In the genomic region with DNA sequence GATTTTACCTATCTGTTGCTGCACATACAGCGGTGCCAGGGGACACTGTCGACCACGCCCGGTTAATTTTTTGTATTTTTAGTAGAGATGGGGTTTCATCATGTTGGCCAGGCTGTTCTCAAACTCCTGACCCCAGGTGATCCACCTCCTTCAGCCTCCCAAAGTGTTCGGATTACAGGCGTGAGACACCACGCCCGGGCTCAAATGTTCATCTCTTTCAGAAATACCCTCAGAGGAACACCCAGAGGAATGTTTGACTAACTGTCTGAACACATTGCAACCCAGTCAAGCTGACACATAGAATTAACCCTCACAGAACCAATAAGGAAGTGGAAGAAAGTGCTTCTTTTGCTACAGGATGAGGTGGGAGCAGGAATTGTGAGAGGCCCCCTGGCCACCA, we compare ENCODE assay signal across 25 cellular contexts. TPM values are rescaled to one million over a fixed set of nuclear protein-coding genes. Genes with fewer than 3 reads are reported as not detected.
"Had no signal": no experiment of that assay in that cellular context is flagged by ENCODE, and none has a peak within 500 bp of the region (broad histone marks: within the 10 kb centered on the region; RNA-seq: fewer than 3 reads in every experiment).

No MANE protein-coding gene starts in this region.

- H3K4me1 Mint-ChIP-seq: activated CD4-positive, alpha-beta memory T cell treated with anti-CD3 and anti-CD28 coated beads, Interleukin-2, amount 10 ng/mL, durations not matched to agents 7 days and 5 days; activated CD4-positive, alpha-beta T cell treated with anti-CD3 and anti-CD28 coated beads, Interleukin-2, amount 10 ng/mL, durations not matched to agents 24 days and 14 days; immature natural killer cell; stimulated activated effector memory CD8-positive, alpha-beta T cell treated with anti-CD3 and anti-CD28 coated beads, Interleukin-12 subunit alpha, Interleukin-12 subunit beta, amount 100 ng/mL, for 72 hours had no signal

- H3K36me3 Mint-ChIP-seq: immature natural killer cell; naive thymus-derived CD8-positive, alpha-beta T cell; stimulated activated effector memory CD8-positive, alpha-beta T cell treated with anti-CD3 and anti-CD28 coated beads, Interleukin-12 subunit alpha, Interleukin-12 subunit beta, amount 100 ng/mL, for 72 hours had no signal

- H2AFZ ChIP-seq: hepatocyte had no signal

- H3K4me1 ChIP-seq: left ventricle myocardium inferior, prostate gland, upper lobe of right lung had no signal

- DNase-seq: activated CD4-positive, alpha-beta memory T cell treated with anti-CD3 and anti-CD28 coated beads, Interleukin-2, amount 10 ng/mL, durations not matched to agents 7 days and 5 days; activated CD4-positive, alpha-beta T cell treated with anti-CD3 and anti-CD28 coated beads, Interleukin-2, amount 10 ng/mL, durations not matched to agents 24 days and 14 days; activated effector memory CD4-positive, alpha-beta T cell treated with anti-CD3 and anti-CD28 coated beads, Interleukin-2, amount 50 U/mL, for 16 hours; activated naive CD4-positive, alpha-beta T cell treated with anti-CD3 and anti-CD28 coated beads, Interleukin-2, amount 50 U/mL, for 16 hours; activated naive CD8-positive, alpha-beta T cell treated with anti-CD3 and anti-CD28 coated beads, Interleukin-2, amount 50 U/mL, for 24 hours; caudate nucleus; effector CD4-positive, alpha-beta T cell; erythroblast; foreskin fibroblast; immature natural killer cell; kidney glomerular epithelial cell; left ventricle myocardium inferior; naive thymus-derived CD8-positive, alpha-beta T cell; right cardiac atrium; stimulated activated CD4-positive, alpha-beta T cell treated with anti-CD3 and anti-CD28 coated beads, Interleukin-1b, Interleukin-23, amount 100 ng/mL, for 48 hours; upper lobe of right lung had no signal

- H3K27ac ChIP-seq: hepatocyte, left ventricle myocardium inferior, prostate gland, skin epidermis, thoracic aorta, upper lobe of right lung, VCaP had no signal

- H3K4me3 Mint-ChIP-seq: activated CD4-positive, alpha-beta memory T cell treated with anti-CD3 and anti-CD28 coated beads, Interleukin-2, amount 10 ng/mL, durations not matched to agents 7 days and 5 days; activated CD4-positive, alpha-beta T cell treated with anti-CD3 and anti-CD28 coated beads, Interleukin-2, amount 10 ng/mL, durations not matched to agents 24 days and 14 days; activated naive CD8-positive, alpha-beta T cell treated with anti-CD3 and anti-CD28 coated beads, Interleukin-2, amount 50 U/mL, for 24 hours; dendritic cell treated with granulocyte-macrophage colony-stimulating factor and Interleukin-4, amounts not matched to agents 40 ng/mL and 50 ng/mL, for 4 days; immature natural killer cell; naive thymus-derived CD8-positive, alpha-beta T cell; stimulated activated effector memory CD8-positive, alpha-beta T cell treated with anti-CD3 and anti-CD28 coated beads, Interleukin-12 subunit alpha, Interleukin-12 subunit beta, amount 100 ng/mL, for 72 hours; T-helper 2 cell treated with Interferon-gamma antibody and Interleukin-4, amounts not matched to agents 5 μg/mL and 100 μg/mL, for 36 hours had no signal

- H3K27ac Mint-ChIP-seq: activated CD4-positive, alpha-beta memory T cell treated with anti-CD3 and anti-CD28 coated beads, Interleukin-2, amount 10 ng/mL, durations not matched to agents 7 days and 5 days; activated CD4-positive, alpha-beta T cell treated with anti-CD3 and anti-CD28 coated beads, Interleukin-2, amount 10 ng/mL, durations not matched to agents 24 days and 14 days; activated naive CD8-positive, alpha-beta T cell treated with anti-CD3 and anti-CD28 coated beads, Interleukin-2, amount 50 U/mL, for 24 hours; dendritic cell treated with granulocyte-macrophage colony-stimulating factor and Interleukin-4, amounts not matched to agents 40 ng/mL and 50 ng/mL, for 4 days; immature natural killer cell; stimulated activated effector memory CD8-positive, alpha-beta T cell treated with anti-CD3 and anti-CD28 coated beads, Interleukin-12 subunit alpha, Interleukin-12 subunit beta, amount 100 ng/mL, for 72 hours; T-helper 2 cell treated with Interferon-gamma antibody and Interleukin-4, amounts not matched to agents 5 μg/mL and 100 μg/mL, for 36 hours had no signal

- H3K4me2 ChIP-seq: hepatocyte had no signal

- H3K27me3 ChIP-seq: hepatocyte, upper lobe of right lung had no signal

- H3K36me3 ChIP-seq: left ventricle myocardium inferior, prostate gland, thoracic aorta, upper lobe of right lung had no signal

- H3K9me3 ChIP-seq: left ventricle myocardium inferior, prostate gland, thoracic aorta, upper lobe of right lung had no signal

- H3K79me2 ChIP-seq: hepatocyte had no signal

- ATAC-seq: activated CD4-positive, CD25-positive, alpha-beta regulatory T cell treated with anti-CD3 and anti-CD28 coated beads, Interleukin-2, amount 50 U/mL, for 24 hours; activated naive CD8-positive, alpha-beta T cell treated with anti-CD3 and anti-CD28 coated beads, Interleukin-2, amount 50 U/mL, for 24 hours; naive thymus-derived CD8-positive, alpha-beta T cell; right cardiac atrium; stimulated activated effector memory CD8-positive, alpha-beta T cell treated with anti-CD3 and anti-CD28 coated beads, Interleukin-12 subunit alpha, Interleukin-12 subunit beta, amount 100 ng/mL, for 72 hours; upper lobe of right lung had no signal

- H3K4me3 ChIP-seq: hepatocyte, left ventricle myocardium inferior, prostate gland, skin epidermis, thoracic aorta, upper lobe of right lung had no signal

- H3K9me3 Mint-ChIP-seq: activated CD4-positive, alpha-beta memory T cell treated with anti-CD3 and anti-CD28 coated beads, Interleukin-2, amount 10 ng/mL, durations not matched to agents 7 days and 5 days; activated CD4-positive, alpha-beta T cell treated with anti-CD3 and anti-CD28 coated beads, Interleukin-2, amount 10 ng/mL, durations not matched to agents 24 days and 14 days; activated naive CD8-positive, alpha-beta T cell treated with anti-CD3 and anti-CD28 coated beads, Interleukin-2, amount 50 U/mL, for 24 hours; dendritic cell treated with granulocyte-macrophage colony-stimulating factor and Interleukin-4, amounts not matched to agents 40 ng/mL and 50 ng/mL, for 4 days; immature natural killer cell; naive thymus-derived CD8-positive, alpha-beta T cell; stimulated activated effector memory CD8-positive, alpha-beta T cell treated with anti-CD3 and anti-CD28 coated beads, Interleukin-12 subunit alpha, Interleukin-12 subunit beta, amount 100 ng/mL, for 72 hours; T-helper 2 cell treated with Interferon-gamma antibody and Interleukin-4, amounts not matched to agents 5 μg/mL and 100 μg/mL, for 36 hours had no signal

- H3K27me3 Mint-ChIP-seq: activated naive CD8-positive, alpha-beta T cell treated with anti-CD3 and anti-CD28 coated beads, Interleukin-2, amount 50 U/mL, for 24 hours; naive thymus-derived CD8-positive, alpha-beta T cell had no signal

RNA-seq across cellular contexts. Expression of a gene that starts 53.6 kb away (rescaled TPM):
- total RNA-seq: activated CD4-positive, alpha-beta T cell treated with anti-CD3 and anti-CD28 coated beads, Interleukin-2, amount 10 ng/mL, durations not matched to agents 24 days and 14 days had no signal
